Comparison of ENCODE assay signal across 8 cellular contexts in the genomic region with DNA sequence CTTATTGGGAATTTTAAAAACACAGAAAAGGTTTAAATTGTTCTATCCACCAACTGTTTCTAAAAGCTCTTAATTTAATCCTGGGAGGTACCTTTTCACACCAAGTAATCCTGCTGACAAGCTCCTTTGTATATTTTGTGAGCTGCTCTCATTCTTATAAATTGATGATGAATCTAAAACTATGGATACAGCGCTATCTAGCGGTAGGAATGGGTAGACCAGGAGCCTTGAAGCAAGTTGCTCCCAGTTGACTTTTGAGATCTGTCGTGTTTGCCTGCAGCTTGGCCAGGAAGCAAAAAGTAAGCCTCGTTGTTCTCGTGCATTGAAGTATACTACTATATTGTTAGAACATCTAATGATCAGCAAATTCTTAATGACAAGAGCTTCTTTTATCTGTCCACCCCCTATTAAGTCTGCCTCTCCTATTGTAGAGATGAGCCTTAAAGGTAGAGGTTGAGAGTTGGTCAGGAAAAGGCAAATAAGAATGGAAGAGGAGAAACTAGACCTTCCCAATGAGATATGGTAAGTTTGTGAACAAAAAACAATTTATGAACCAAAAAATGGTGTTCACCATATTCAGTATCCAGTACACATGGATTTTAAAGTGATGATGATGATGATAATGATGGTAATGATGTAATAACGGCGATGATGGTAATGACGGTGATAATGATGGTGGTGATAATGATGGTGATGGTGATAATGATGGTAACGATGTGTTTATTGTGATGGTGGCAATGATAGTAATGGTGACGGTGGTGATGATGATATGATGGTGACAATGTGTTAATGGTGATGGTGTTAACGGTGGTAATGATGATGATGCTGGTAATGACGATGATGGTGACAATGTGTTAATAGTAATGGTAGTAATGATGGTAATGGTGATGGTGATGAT.
DNase-seq lines count a peak whose midpoint lies in the region; ATAC-seq and TF ChIP-seq lines count a peak whose summit lies in the region.

No MANE protein-coding gene starts in this region.

- H3K4me3 ChIP-seq in PC-9 (no peak overlapping the region), right lobe of liver (no peak overlapping the region), uterus (no peak overlapping the region)

- no peak overlapping the region for H3K27ac ChIP-seq in CD4-positive, alpha-beta T cell (ENCODE audit: low read depth, low read length)
- H3K27ac ChIP-seq in PC-9 (no peak overlapping the region), right lobe of liver (no peak overlapping the region), uterus (no peak overlapping the region)

- H2AFZ ChIP-seq in PC-9 = no peak overlapping the region

- H3K4me3 Mint-ChIP-seq in CD4-positive, alpha-beta T cell = no peak overlapping the region

- no peaks in the 10 kb centered on the region for H3K9me3 Mint-ChIP-seq in CD4-positive, alpha-beta T cell

- no peaks in the 10 kb centered on the region for H3K36me3 ChIP-seq in PC-9 (ENCODE audit: low read depth)
- H3K36me3 ChIP-seq in right lobe of liver = no peaks in the 10 kb centered on the region
- H3K36me3 ChIP-seq in uterus = no peaks in the 10 kb centered on the region

- H3K9me3 ChIP-seq in CD4-positive, alpha-beta T cell (ENCODE audit: control insufficient read depth, low read length) = no peaks in the 10 kb centered on the region
- H3K9me3 ChIP-seq in PC-9 (ENCODE audit: insufficient read depth, low read depth) (no peaks in the 10 kb centered on the region; the same call in 1 of the 2 replicates), right lobe of liver (no peaks in the 10 kb centered on the region), uterus (no peaks in the 10 kb centered on the region)

- CTCF ChIA-PET in CD4-positive, alpha-beta T cell (lab: Charles Lee) = no interaction called here
- CTCF ChIA-PET in PC-9 (lab: Charles Lee) = interaction anchor here (0.6 kb wide), 1 partner anchor 1607 kb away, joined by 4 read pairs; no protein-coding TSS in a partner anchor

- H3K27me3 Mint-ChIP-seq in CD4-positive, alpha-beta T cell = no peaks in the 10 kb centered on the region

- DNase-seq in CD4-positive, alpha-beta T cell = no peak
- peak; percentile 9 for DNase-seq in KG1 (lab: John Stamatoyannopoulos, UW)
- peak; percentile 7 to 46 for DNase-seq in PC-9
- DNase-seq in dermis microvascular lymphatic vessel endothelial cell (ENCODE audit: low read depth in 2 of 2) = peak; percentile 46 to 78
- DNase-seq in right lobe of liver = peak in 1 of 3 donors; percentile 64
- peak in 1 of 2 donors; percentile 19 for DNase-seq in uterus

- TF ChIP-seq POLR2A in GM18505 (IDR thresholded peaks at IDR 0.05; ENCODE audit: borderline replicate concordance, extremely low read depth, insufficient read depth, insufficient read length) (no peak), right lobe of liver (IDR thresholded peaks at IDR 0.05) (no peak), uterus (IDR thresholded peaks at IDR 0.05) (no peak)

- H3K4me1 Mint-ChIP-seq in CD4-positive, alpha-beta T cell (ENCODE audit: low read depth) = no peaks in the 10 kb centered on the region

- POLR2A ChIA-PET in CD4-positive, alpha-beta T cell (lab: Charles Lee) = no interaction called here
- POLR2A ChIA-PET in PC-9 (lab: Charles Lee; ENCODE audit: unreplicated experiment) = no interaction called here

- 38% methylated on average over 12 of the region's 12 CpGs for WGBS in right lobe of liver (ENCODE audit: insufficient coverage, low coverage, low lambda C conversion rate, missing lambda C conversion rate)

- peaks cover 4% of the 10 kb centered on the region; the same call in 1 of the 2 replicates for H3K9me2 ChIP-seq in PC-9 (ENCODE audit: insufficient read depth)

- intact Hi-C loops in CD4-positive, alpha-beta T cell (cut with DNase I, micrococcal nuclease) = loop anchor here in 1 of 2 experiments (10.0 kb wide), 1 partner anchor 1236 kb away; no protein-coding TSS in a partner anchor
- intact Hi-C loops in PC-9 (cut with micrococcal nuclease; ENCODE audit: unreplicated experiment) = no loop called here
- intact Hi-C loops in right lobe of liver (cut with DNase I) = no loop called here
- intact Hi-C loops in uterus (cut with DNase I; ENCODE audit: low total_unique reads) = no loop called here

- H3K4me2 ChIP-seq in PC-9 = no peak overlapping the region

- H3K4me1 ChIP-seq in PC-9 (replicated peaks; ENCODE audit: insufficient read depth) (no peaks in the 10 kb centered on the region), right lobe of liver (peaks cover 0 to 19% (median 6%) of the 10 kb centered on the region in 4 donors), uterus (no peaks in the 10 kb centered on the region)

- H3K36me3 Mint-ChIP-seq in CD4-positive, alpha-beta T cell (ENCODE audit: low read depth) = no peaks in the 10 kb centered on the region

- peak; percentile 23 for TF ChIP-seq CTCF in CD4-positive, alpha-beta T cell (IDR thresholded peaks at IDR 0.05)
- peak; percentile 86 for TF ChIP-seq CTCF in PC-9 (conservative IDR thresholded peaks at IDR 0.05)
- TF ChIP-seq CTCF in right lobe of liver (IDR thresholded peaks at IDR 0.05) = peak; percentile 81 to 95 (median 91)
- TF ChIP-seq CTCF in uterus (IDR thresholded peaks at IDR 0.05) = peak; percentile 47 to 60 (median 52)

- H4K20me1 ChIP-seq in PC-9 (ENCODE audit: insufficient read depth) = no peaks in the 10 kb centered on the region

- no peaks in the 10 kb centered on the region for H3K27me3 ChIP-seq in CD4-positive, alpha-beta T cell (ENCODE audit: control insufficient read depth, insufficient read depth, low read length)
- 0 out of 2 replicates have a peak, but pooled peaks cover 3% of the 10 kb centered on the region for H3K27me3 ChIP-seq in PC-9 (ENCODE audit: insufficient read depth, low read depth)
- no peaks in the 10 kb centered on the region for H3K27me3 ChIP-seq in right lobe of liver
- H3K27me3 ChIP-seq in uterus = no peaks in the 10 kb centered on the region

- H3K79me2 ChIP-seq in PC-9 (ENCODE audit: low read depth) = no peaks in the 10 kb centered on the region

- no TSS peak for BruUV-seq in PC-9 (replicated peaks; lab: Mats Ljungman, UMichigan)

- no peaks in the 10 kb centered on the region for H3F3A ChIP-seq in PC-9 (ENCODE audit: insufficient read depth, low read depth)

- no peak overlapping the region for H3K27ac Mint-ChIP-seq in CD4-positive, alpha-beta T cell

- ATAC-seq in CD4-positive, alpha-beta T cell (ENCODE audit: poor library complexity) = no peak
- peak; percentile 61 for ATAC-seq in GM18505 (IDR thresholded peaks at IDR 0.05; ENCODE audit: unreplicated experiment)
- peak; percentile 77 to 85 (median 82) for ATAC-seq in right lobe of liver
- no peak for ATAC-seq in GM21723 (IDR thresholded peaks at IDR 0.05; ENCODE audit: unreplicated experiment)

Comparison
In these comparisons a context has a peak if more than half of its experiments do, and no peak if none do; other contexts are left out.
1. ATAC-seq: peak in GM18505 (single experiment) and right lobe of liver (4 of 4); none in CD4-positive, alpha-beta T cell (single experiment) and GM21723 (single experiment).
2. DNase-seq: peak in KG1 (single experiment), PC-9 (2 of 2) and dermis microvascular lymphatic vessel endothelial cell (2 of 2); none in CD4-positive, alpha-beta T cell (0 of 10).
3. CTCF ChIP-seq: peak in every context shown above with its lines; median percentile 91 in right lobe of liver; 86 in PC-9; 52 in uterus; 23 in CD4-positive, alpha-beta T cell.